In the genomic region with DNA sequence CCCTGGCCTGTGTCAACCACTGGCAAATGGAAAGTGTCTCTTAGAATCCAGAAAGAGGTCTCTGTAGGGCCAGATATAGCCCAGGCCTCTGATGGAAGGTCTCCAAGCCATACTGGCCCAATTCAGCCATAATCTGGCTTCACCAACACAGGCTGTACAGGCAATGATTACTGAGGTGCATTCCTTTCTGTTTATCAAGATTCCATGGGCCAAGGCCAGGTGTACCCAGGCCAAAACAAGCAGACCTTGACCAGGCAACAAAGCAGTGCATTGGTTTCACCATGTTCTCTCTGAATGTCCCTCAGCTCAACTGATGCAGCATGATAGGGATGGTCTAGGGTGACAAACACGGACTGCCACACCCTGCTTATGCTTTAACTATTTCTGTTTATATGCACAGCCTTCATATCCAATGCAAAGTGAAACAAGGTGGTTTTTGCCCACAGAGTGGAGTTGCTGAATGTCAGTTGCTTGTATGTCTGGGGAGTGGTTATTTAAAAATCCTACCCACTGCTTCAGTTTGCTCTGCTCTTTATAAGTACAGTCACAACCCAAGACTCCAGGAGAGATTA, we compare ENCODE assay signal across 1 cellular context.
TF ChIP-seq lines count a peak whose summit lies in the region.

No MANE protein-coding gene starts in this region.

TF ChIP-seq in HepG2, 621 proteins besides CTCF, POLR2A, EP300 and RAD21 (continued from another document and continues in another):
- TF ChIP-seq, protein P1, sequence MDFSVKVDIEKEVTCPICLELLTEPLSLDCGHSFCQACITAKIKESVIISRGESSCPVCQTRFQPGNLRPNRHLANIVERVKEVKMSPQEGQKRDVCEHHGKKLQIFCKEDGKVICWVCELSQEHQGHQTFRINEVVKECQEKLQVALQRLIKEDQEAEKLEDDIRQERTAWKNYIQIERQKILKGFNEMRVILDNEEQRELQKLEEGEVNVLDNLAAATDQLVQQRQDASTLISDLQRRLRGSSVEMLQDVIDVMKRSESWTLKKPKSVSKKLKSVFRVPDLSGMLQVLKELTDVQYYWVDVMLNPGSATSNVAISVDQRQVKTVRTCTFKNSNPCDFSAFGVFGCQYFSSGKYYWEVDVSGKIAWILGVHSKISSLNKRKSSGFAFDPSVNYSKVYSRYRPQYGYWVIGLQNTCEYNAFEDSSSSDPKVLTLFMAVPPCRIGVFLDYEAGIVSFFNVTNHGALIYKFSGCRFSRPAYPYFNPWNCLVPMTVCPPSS (IDR thresholded peaks at IDR 0.05) = no peak
- TF ChIP-seq SP4 (CRISPR knock-in tag; IDR thresholded peaks at IDR 0.05) (peak; percentile 25; the same call in 1 of the 2 replicates), ZNF616 (CRISPR knock-in tag; IDR thresholded peaks at IDR 0.05; ENCODE audit: low read depth) (0 out of 2 replicates have a peak, but pooled peaks have one; percentile 48), FOSL2 (CRISPR knock-in tag; IDR thresholded peaks at IDR 0.05) (peak; percentile 82), ZNF430 (CRISPR knock-in tag; IDR thresholded peaks at IDR 0.05) (0 out of 2 replicates have a peak, but pooled peaks have one; percentile 18), REPIN1 (CRISPR knock-in tag; IDR thresholded peaks at IDR 0.05; ENCODE audit: borderline replicate concordance, low read depth) (no peak; the same call in 1 of the 2 replicates), ZNF350 (CRISPR knock-in tag; IDR thresholded peaks at IDR 0.05; ENCODE audit: borderline replicate concordance, low read depth) (0 out of 2 replicates have a peak, but pooled peaks have one; percentile 43), NFRKB (IDR thresholded peaks at IDR 0.05) (no peak), NFKBIZ (CRISPR knock-in tag; IDR thresholded peaks at IDR 0.05) (no peak), ZNF530 (CRISPR knock-in tag; IDR thresholded peaks at IDR 0.05; ENCODE audit: low read depth) (no peak), ZNF619 (CRISPR knock-in tag; IDR thresholded peaks at IDR 0.05) (no peak), ZNF121 (CRISPR knock-in tag; IDR thresholded peaks at IDR 0.05) (0 out of 2 replicates have a peak, but pooled peaks have one; percentile 30), CBX2 (IDR thresholded peaks at IDR 0.05; ENCODE audit: low read depth, low read length) (no peak), CBX2 (CRISPR knock-in tag; IDR thresholded peaks at IDR 0.05; ENCODE audit: low read depth) (no peak), THYN1 (CRISPR knock-in tag; IDR thresholded peaks at IDR 0.05; ENCODE audit: borderline replicate concordance, low read depth) (no peak), MEF2D (CRISPR knock-in tag; IDR thresholded peaks at IDR 0.05) (peak; percentile 80; the same call in 1 of the 2 replicates), NFYC (CRISPR knock-in tag; IDR thresholded peaks at IDR 0.05) (no peak), HDAC1 (CRISPR knock-in tag; IDR thresholded peaks at IDR 0.05) (peak; percentile 79), FOXJ3 (CRISPR knock-in tag; IDR thresholded peaks at IDR 0.05; ENCODE audit: borderline replicate concordance) (peak; percentile 90), ZEB1 (IDR thresholded peaks at IDR 0.05; ENCODE audit: insufficient replicate concordance, low read depth) (no peak), ZBTB21 (CRISPR knock-in tag; IDR thresholded peaks at IDR 0.05) (no peak), MTF2 (CRISPR knock-in tag; IDR thresholded peaks at IDR 0.05; ENCODE audit: borderline replicate concordance) (no peak)
- TF ChIP-seq, protein P2, sequence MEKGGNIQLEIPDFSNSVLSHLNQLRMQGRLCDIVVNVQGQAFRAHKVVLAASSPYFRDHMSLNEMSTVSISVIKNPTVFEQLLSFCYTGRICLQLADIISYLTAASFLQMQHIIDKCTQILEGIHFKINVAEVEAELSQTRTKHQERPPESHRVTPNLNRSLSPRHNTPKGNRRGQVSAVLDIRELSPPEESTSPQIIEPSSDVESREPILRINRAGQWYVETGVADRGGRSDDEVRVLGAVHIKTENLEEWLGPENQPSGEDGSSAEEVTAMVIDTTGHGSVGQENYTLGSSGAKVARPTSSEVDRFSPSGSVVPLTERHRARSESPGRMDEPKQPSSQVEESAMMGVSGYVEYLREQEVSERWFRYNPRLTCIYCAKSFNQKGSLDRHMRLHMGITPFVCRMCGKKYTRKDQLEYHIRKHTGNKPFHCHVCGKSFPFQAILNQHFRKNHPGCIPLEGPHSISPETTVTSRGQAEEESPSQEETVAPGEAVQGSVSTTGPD (CRISPR knock-in tag; IDR thresholded peaks at IDR 0.05) = peak; percentile 97
- TF ChIP-seq, protein P3, sequence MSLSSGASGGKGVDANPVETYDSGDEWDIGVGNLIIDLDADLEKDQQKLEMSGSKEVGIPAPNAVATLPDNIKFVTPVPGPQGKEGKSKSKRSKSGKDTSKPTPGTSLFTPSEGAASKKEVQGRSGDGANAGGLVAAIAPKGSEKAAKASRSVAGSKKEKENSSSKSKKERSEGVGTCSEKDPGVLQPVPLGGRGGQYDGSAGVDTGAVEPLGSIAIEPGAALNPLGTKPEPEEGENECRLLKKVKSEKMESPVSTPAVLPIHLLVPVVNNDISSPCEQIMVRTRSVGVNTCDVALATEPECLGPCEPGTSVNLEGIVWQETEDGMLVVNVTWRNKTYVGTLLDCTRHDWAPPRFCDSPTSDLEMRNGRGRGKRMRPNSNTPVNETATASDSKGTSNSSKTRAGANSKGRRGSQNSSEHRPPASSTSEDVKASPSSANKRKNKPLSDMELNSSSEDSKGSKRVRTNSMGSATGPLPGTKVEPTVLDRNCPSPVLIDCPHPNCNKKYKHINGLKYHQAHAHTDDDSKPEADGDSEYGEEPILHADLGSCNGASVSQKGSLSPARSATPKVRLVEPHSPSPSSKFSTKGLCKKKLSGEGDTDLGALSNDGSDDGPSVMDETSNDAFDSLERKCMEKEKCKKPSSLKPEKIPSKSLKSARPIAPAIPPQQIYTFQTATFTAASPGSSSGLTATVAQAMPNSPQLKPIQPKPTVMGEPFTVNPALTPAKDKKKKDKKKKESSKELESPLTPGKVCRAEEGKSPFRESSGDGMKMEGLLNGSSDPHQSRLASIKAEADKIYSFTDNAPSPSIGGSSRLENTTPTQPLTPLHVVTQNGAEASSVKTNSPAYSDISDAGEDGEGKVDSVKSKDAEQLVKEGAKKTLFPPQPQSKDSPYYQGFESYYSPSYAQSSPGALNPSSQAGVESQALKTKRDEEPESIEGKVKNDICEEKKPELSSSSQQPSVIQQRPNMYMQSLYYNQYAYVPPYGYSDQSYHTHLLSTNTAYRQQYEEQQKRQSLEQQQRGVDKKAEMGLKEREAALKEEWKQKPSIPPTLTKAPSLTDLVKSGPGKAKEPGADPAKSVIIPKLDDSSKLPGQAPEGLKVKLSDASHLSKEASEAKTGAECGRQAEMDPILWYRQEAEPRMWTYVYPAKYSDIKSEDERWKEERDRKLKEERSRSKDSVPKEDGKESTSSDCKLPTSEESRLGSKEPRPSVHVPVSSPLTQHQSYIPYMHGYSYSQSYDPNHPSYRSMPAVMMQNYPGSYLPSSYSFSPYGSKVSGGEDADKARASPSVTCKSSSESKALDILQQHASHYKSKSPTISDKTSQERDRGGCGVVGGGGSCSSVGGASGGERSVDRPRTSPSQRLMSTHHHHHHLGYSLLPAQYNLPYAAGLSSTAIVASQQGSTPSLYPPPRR (CRISPR knock-in tag; IDR thresholded peaks at IDR 0.05; ENCODE audit: borderline replicate concordance) = peak; percentile 87; the same call in 1 of the 2 replicates
- TF ChIP-seq, protein P4, sequence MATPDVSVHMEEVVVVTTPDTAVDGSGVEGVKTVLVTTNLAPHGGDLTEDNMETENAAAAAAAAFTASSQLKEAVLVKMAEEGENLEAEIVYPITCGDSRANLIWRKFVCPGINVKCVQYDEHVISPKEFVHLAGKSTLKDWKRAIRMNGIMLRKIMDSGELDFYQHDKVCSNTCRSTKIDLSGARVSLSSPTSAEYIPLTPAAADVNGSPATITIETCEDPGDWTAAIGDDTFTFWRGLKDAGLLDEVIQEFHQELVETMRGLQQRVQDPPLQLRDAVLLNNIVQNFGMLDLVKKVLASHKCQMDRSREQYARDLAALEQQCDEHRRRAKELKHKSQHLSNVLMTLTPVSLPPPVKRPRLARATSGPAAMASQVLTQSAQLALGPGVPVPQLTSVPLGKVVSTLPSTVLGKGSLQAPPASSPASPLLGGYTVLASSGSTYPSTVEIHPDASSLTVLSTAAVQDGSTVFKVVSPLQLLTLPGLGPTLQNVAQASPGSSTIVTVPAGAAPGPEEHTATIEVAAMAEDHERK (CRISPR knock-in tag; IDR thresholded peaks at IDR 0.05; ENCODE audit: low read depth) = no peak
- TF ChIP-seq, protein P5, sequence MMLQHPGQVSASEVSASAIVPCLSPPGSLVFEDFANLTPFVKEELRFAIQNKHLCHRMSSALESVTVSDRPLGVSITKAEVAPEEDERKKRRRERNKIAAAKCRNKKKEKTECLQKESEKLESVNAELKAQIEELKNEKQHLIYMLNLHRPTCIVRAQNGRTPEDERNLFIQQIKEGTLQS (CRISPR knock-in tag; IDR thresholded peaks at IDR 0.05) = no peak
- TF ChIP-seq, protein P6, sequence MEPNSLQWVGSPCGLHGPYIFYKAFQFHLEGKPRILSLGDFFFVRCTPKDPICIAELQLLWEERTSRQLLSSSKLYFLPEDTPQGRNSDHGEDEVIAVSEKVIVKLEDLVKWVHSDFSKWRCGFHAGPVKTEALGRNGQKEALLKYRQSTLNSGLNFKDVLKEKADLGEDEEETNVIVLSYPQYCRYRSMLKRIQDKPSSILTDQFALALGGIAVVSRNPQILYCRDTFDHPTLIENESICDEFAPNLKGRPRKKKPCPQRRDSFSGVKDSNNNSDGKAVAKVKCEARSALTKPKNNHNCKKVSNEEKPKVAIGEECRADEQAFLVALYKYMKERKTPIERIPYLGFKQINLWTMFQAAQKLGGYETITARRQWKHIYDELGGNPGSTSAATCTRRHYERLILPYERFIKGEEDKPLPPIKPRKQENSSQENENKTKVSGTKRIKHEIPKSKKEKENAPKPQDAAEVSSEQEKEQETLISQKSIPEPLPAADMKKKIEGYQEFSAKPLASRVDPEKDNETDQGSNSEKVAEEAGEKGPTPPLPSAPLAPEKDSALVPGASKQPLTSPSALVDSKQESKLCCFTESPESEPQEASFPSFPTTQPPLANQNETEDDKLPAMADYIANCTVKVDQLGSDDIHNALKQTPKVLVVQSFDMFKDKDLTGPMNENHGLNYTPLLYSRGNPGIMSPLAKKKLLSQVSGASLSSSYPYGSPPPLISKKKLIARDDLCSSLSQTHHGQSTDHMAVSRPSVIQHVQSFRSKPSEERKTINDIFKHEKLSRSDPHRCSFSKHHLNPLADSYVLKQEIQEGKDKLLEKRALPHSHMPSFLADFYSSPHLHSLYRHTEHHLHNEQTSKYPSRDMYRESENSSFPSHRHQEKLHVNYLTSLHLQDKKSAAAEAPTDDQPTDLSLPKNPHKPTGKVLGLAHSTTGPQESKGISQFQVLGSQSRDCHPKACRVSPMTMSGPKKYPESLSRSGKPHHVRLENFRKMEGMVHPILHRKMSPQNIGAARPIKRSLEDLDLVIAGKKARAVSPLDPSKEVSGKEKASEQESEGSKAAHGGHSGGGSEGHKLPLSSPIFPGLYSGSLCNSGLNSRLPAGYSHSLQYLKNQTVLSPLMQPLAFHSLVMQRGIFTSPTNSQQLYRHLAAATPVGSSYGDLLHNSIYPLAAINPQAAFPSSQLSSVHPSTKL (CRISPR knock-in tag; IDR thresholded peaks at IDR 0.05) = peak; percentile 96
- TF ChIP-seq, protein P7, sequence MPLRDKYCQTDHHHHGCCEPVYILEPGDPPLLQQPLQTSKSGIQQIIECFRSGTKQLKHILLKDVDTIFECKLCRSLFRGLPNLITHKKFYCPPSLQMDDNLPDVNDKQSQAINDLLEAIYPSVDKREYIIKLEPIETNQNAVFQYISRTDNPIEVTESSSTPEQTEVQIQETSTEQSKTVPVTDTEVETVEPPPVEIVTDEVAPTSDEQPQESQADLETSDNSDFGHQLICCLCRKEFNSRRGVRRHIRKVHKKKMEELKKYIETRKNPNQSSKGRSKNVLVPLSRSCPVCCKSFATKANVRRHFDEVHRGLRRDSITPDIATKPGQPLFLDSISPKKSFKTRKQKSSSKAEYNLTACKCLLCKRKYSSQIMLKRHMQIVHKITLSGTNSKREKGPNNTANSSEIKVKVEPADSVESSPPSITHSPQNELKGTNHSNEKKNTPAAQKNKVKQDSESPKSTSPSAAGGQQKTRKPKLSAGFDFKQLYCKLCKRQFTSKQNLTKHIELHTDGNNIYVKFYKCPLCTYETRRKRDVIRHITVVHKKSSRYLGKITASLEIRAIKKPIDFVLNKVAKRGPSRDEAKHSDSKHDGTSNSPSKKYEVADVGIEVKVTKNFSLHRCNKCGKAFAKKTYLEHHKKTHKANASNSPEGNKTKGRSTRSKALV (CRISPR knock-in tag; IDR thresholded peaks at IDR 0.05) = no peak
- TF ChIP-seq, protein P8, sequence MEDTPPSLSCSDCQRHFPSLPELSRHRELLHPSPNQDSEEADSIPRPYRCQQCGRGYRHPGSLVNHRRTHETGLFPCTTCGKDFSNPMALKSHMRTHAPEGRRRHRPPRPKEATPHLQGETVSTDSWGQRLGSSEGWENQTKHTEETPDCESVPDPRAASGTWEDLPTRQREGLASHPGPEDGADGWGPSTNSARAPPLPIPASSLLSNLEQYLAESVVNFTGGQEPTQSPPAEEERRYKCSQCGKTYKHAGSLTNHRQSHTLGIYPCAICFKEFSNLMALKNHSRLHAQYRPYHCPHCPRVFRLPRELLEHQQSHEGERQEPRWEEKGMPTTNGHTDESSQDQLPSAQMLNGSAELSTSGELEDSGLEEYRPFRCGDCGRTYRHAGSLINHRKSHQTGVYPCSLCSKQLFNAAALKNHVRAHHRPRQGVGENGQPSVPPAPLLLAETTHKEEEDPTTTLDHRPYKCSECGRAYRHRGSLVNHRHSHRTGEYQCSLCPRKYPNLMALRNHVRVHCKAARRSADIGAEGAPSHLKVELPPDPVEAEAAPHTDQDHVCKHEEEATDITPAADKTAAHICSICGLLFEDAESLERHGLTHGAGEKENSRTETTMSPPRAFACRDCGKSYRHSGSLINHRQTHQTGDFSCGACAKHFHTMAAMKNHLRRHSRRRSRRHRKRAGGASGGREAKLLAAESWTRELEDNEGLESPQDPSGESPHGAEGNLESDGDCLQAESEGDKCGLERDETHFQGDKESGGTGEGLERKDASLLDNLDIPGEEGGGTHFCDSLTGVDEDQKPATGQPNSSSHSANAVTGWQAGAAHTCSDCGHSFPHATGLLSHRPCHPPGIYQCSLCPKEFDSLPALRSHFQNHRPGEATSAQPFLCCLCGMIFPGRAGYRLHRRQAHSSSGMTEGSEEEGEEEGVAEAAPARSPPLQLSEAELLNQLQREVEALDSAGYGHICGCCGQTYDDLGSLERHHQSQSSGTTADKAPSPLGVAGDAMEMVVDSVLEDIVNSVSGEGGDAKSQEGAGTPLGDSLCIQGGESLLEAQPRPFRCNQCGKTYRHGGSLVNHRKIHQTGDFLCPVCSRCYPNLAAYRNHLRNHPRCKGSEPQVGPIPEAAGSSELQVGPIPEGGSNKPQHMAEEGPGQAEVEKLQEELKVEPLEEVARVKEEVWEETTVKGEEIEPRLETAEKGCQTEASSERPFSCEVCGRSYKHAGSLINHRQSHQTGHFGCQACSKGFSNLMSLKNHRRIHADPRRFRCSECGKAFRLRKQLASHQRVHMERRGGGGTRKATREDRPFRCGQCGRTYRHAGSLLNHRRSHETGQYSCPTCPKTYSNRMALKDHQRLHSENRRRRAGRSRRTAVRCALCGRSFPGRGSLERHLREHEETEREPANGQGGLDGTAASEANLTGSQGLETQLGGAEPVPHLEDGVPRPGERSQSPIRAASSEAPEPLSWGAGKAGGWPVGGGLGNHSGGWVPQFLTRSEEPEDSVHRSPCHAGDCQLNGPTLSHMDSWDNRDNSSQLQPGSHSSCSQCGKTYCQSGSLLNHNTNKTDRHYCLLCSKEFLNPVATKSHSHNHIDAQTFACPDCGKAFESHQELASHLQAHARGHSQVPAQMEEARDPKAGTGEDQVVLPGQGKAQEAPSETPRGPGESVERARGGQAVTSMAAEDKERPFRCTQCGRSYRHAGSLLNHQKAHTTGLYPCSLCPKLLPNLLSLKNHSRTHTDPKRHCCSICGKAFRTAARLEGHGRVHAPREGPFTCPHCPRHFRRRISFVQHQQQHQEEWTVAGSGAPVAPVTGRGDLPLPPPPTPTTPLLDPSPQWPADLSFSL (CRISPR knock-in tag; IDR thresholded peaks at IDR 0.05) = peak; percentile 27; the same call in 1 of the 2 replicates
- TF ChIP-seq, protein P9, sequence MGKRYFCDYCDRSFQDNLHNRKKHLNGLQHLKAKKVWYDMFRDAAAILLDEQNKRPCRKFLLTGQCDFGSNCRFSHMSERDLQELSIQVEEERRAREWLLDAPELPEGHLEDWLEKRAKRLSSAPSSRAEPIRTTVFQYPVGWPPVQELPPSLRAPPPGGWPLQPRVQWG (CRISPR knock-in tag; IDR thresholded peaks at IDR 0.05; ENCODE audit: borderline replicate concordance, low read depth) = no peak
